In genomic region chr2:43131051-43131889, GRCh38 we compare ENCODE assay signal across 8 cellular contexts.
DNase-seq lines count a peak whose midpoint lies in the region; ATAC-seq, FAIRE-seq and TF ChIP-seq lines count a peak whose summit lies in the region.

No MANE protein-coding gene starts in this region.

- peak; percentile 30 for TF ChIP-seq CTCF in foreskin fibroblast (IDR thresholded peaks at IDR 0.05; ENCODE audit: low read depth, low read length)
- TF ChIP-seq CTCF in transverse colon (IDR thresholded peaks at IDR 0.05), result peak; percentile 34 to 89 (median 46)

- intact Hi-C loops in transverse colon (cut with DNase I; ENCODE audit: low total_unique reads), result no loop called here

- 33 to 39% methylated on average over 1 to 18 of the region's 18 CpGs for WGBS in transverse colon (ENCODE audit: low coverage in 1 of 2), 2 donors

- TF ChIP-seq POLR2A in GM12892 (IDR thresholded peaks at IDR 0.05; ENCODE audit: low read depth, low read length), result no peak
- peak; percentile 62 for TF ChIP-seq POLR2A in transverse colon (IDR thresholded peaks at IDR 0.05)

- TF ChIP-seq EP300 in transverse colon (IDR thresholded peaks at IDR 0.05; ENCODE audit: low read depth), result peak; percentile 97

- peaks cover 39 to 81% (median 45%) of the 10 kb centered on the region in 4 donors for H3K4me1 ChIP-seq in transverse colon

- H3K27me3 ChIP-seq in transverse colon, result no peaks in the 10 kb centered on the region

- H3K4me3 ChIP-seq in foreskin fibroblast (ENCODE audit: low read depth in 1 of 2, low read length in 2 of 2) (no peak overlapping the region), transverse colon (no peak overlapping the region)

- no peak for DNase-seq in GM12892 (ENCODE audit: insufficient read length)
- DNase-seq in RPMI8226, result peak; percentile 97
- peak; percentile 79 for DNase-seq in activated effector memory CD4-positive, alpha-beta T cell treated with Interleukin-2 at 50 U/mL for 16 hours
- DNase-seq in foreskin fibroblast, result peak; percentile 78 to 81
- peak; percentile 63 for DNase-seq in pons (ENCODE audit: low spot score)
- DNase-seq in transverse colon, result peak; percentile 93
- no peak for DNase-seq in NCI-H446 treated with DMSO at 0.1 percent for 48 hours (lab: John Stamatoyannopoulos, UW)

- no peaks in the 10 kb centered on the region for H3K9me3 ChIP-seq in transverse colon

- ATAC-seq in HG03139 (IDR thresholded peaks at IDR 0.05; ENCODE audit: unreplicated experiment), result peak; percentile 44

- in situ Hi-C loops in transverse colon (cut with MboI; ENCODE audit: low pct_ligation_motif_present in 1 of 4, low pct_unique_long_range_greater_than_20kb in 1 of 4, low sequenced_read_pairs in 3 of 4), result no loop called here

- no peaks in the 10 kb centered on the region for H3K36me3 ChIP-seq in transverse colon

- H3K27ac ChIP-seq in transverse colon, result peak overlapping the region; percentile 83 to 89 (median 86)

- FAIRE-seq in GM12892 (lab: Jason Lieb, UNC), result peak; percentile 94

Comparison
In these comparisons a context has a peak if more than half of its experiments do, and no peak if none do; other contexts are left out.
1. DNase-seq: peak in RPMI8226 (single experiment), activated effector memory CD4-positive, alpha-beta T cell treated with Interleukin-2 at 50 U/mL for 16 hours (single experiment), foreskin fibroblast (2 of 2), pons (single experiment) and transverse colon (single experiment); none in GM12892 (single experiment) and NCI-H446 treated with DMSO at 0.1 percent for 48 hours (single experiment).